Comparison of ENCODE assay signal across 13 cellular contexts in genomic region chr14:55585854-55586253, GRCh38. TPM values are rescaled to one million over a fixed set of nuclear protein-coding genes. Genes with fewer than 3 reads are reported as not detected.
DNase-seq lines count a peak whose midpoint lies in the region; ATAC-seq, FAIRE-seq and TF ChIP-seq lines count a peak whose summit lies in the region.
"Had no signal": no experiment of that assay in that cellular context is flagged by ENCODE, and none has a peak within 500 bp of the region (broad histone marks: within the 10 kb centered on the region; RNA-seq: fewer than 3 reads in every experiment).

No MANE protein-coding gene starts in this region.

- no peak overlapping the region for H3K9ac ChIP-seq in K562 (ENCODE audit: insufficient read depth in 1 of 2, low read depth in 2 of 2, low read length in 2 of 2)

- CTCF ChIA-PET in K562 (lab: Yijun Ruan, JAX; ENCODE audit: low intra/inter-chr PET ratio) = no interaction called here

- POLR2A ChIA-PET in K562 (lab: Yijun Ruan, JAX) = interaction anchor here (1.7 kb wide), 1 partner anchor 8 kb away, joined by 5 read pairs; no protein-coding TSS in a partner anchor

- no peak for TF ChIP-seq EP300 in K562 (IDR thresholded peaks at IDR 0.05; ENCODE audit: low read length)

- no peaks in the 10 kb centered on the region for H3K9me1 ChIP-seq in K562 (ENCODE audit: control insufficient read depth, insufficient read depth, low read length)

- H3K36me3 ChIP-seq in K562 (ENCODE audit: control insufficient read depth, insufficient read depth, low read length) = peaks cover under 1% of the 10 kb centered on the region; the same call in 1 of the 3 replicates

- FAIRE-seq in K562 (lab: Jason Lieb, UNC) = no peak

- intact Hi-C loops in K562 (cut with micrococcal nuclease) = no loop called here

- H3K4me2 ChIP-seq in K562 (ENCODE audit: insufficient read depth, low read length) = no peak overlapping the region

- no TSS peak for BruUV-seq in K562 (replicated peaks; lab: Mats Ljungman, UMichigan)

- no peak for TF ChIP-seq RAD21 in K562 (CRISPR knock-in tag; conservative IDR thresholded peaks at IDR 0.05 in 1 of 2, IDR thresholded peaks at IDR 0.05 in 1 of 2)

- DNase-seq in AG08396 (ENCODE audit: low spot score) (peak; percentile 17), HT1080 (ENCODE audit: low read depth) (peak; percentile 40), K562 (ENCODE audit: extremely low read depth in 1 of 4, low spot score in 3 of 4) (no peak), kidney tubule cell (ENCODE audit: low spot score) (peak; percentile 41), HUDEP-2 (lab: John Stamatoyannopoulos, UW; ENCODE audit: unreplicated experiment in 76 of 76) (no peak)
- no peak for DNase-seq in activated CD4-positive, CD25-positive, alpha-beta regulatory T cell treated with anti-CD3 and anti-CD28 coated beads, Interleukin-2, amount 50 U/mL, for 72 hours
- DNase-seq: activated naive CD8-positive, alpha-beta T cell treated with anti-CD3 and anti-CD28 coated beads for 36 hours; AML-193; GDM1; head of caudate nucleus; occipital lobe had no signal

- H2AFZ ChIP-seq in K562 (ENCODE audit: low read depth, low read length) = no peak overlapping the region

- in situ Hi-C loops in K562 (cut with MboI) = no loop called here

- no peak overlapping the region for H3K4me3 ChIP-seq in K562

- H3K4me1 ChIP-seq in K562 (replicated peaks in 1 of 2; ENCODE audit: control insufficient read depth in 2 of 2, insufficient read depth in 2 of 2, low read length in 2 of 2) = peaks cover 4 to 18% of the 10 kb centered on the region in 2 experiments; a peak in 4 of 5 replicates

- H3K79me2 ChIP-seq in K562 (ENCODE audit: control insufficient read depth, insufficient read depth, low read length) = peaks cover 92% of the 10 kb centered on the region

- H3K9me3 ChIP-seq in K562 (replicated peaks; ENCODE audit: control insufficient read depth, insufficient read depth, low read depth, low read length) = no peaks in the 10 kb centered on the region

- 70% methylated on average over 2 of the region's 2 CpGs for WGBS in K562 (ENCODE audit: insufficient coverage, low coverage, missing lambda C conversion rate)

- ATAC-seq in K562 = no peak
- no peak for ATAC-seq in HG03432 (IDR thresholded peaks at IDR 0.05; ENCODE audit: unreplicated experiment)
- ATAC-seq in HG02840 (IDR thresholded peaks at IDR 0.05; ENCODE audit: low FRiP score, unreplicated experiment) = no peak

- H4K20me1 ChIP-seq in K562 (replicated peaks; ENCODE audit: control insufficient read depth, insufficient read depth, low read length) = peaks cover 15% of the 10 kb centered on the region

- TF ChIP-seq CTCF in K562 (IDR thresholded peaks at IDR 0.05 in 2 of 3, conservative IDR thresholded peaks at IDR 0.05 in 1 of 3; ENCODE audit: insufficient read depth in 2 of 3, low read depth in 1 of 3, low read length in 3 of 3) = no peak

- no peaks in the 10 kb centered on the region for H3K27me3 ChIP-seq in K562 (ENCODE audit: control insufficient read depth in 2 of 2, insufficient read depth in 2 of 2, low read length in 2 of 2)

- H3K27ac ChIP-seq in K562 (ENCODE audit: extremely low read depth, low read depth, low read length) = no peak overlapping the region

- TF ChIP-seq POLR2A in K562 (conservative IDR thresholded peaks at IDR 0.05) = no peak

TF ChIP-seq in K562, 482 proteins besides CTCF, POLR2A, EP300 and RAD21:
- no peak for TF ChIP-seq HDAC6 (IDR thresholded peaks at IDR 0.05; ENCODE audit: low read depth, low read length)
- TF ChIP-seq HMBOX1 (IDR thresholded peaks at IDR 0.05) = peak; percentile 49; the same call in 1 of the 2 replicates
- TF ChIP-seq ATF3 (IDR thresholded peaks at IDR 0.05) = 0 out of 2 replicates have a peak, but pooled peaks have one; percentile 27
- no peak for TF ChIP-seq ATF3 (CRISPR knock-in tag; conservative IDR thresholded peaks at IDR 0.05)
- no peak for TF ChIP-seq RFX7 (CRISPR knock-in tag; IDR thresholded peaks at IDR 0.05)
- TF ChIP-seq RFX1 (IDR thresholded peaks at IDR 0.05) = peak; percentile 9; the same call in 1 of the 2 replicates
- no peak for TF ChIP-seq MXI1 (IDR thresholded peaks at IDR 0.05; ENCODE audit: low read depth, low read length)

RNA-seq across cellular contexts. Expression of gene KTN1, which starts 5.8 kb away (rescaled TPM):
- 105 and 122 TPM in 2 replicates for total RNA-seq in HT1080 (2014; rRNA removed; shearing (Covaris generic))
- polyA plus RNA-seq in HT1080 (2015; cell fraction: cytosol; rRNA removed) = 103 and 141 TPM in 2 replicates
- 107 and 113 TPM in 2 replicates for polyA plus RNA-seq in HT1080 (2015; cell fraction: nucleus; rRNA removed)
- total RNA-seq in K562 (2011; cell fraction: chromatin; rRNA removed; ENCODE audit: low replicate concordance) = 20.3 and 135 TPM in 2 replicates
- 19.5 and 35.8 TPM in 2 replicates for total RNA-seq in K562 (2011; cell fraction: nucleolus; rRNA removed)
- 63.8 and 108 TPM in 2 replicates for total RNA-seq in K562 (2011; cell fraction: nucleoplasm; rRNA removed)
- 51.1 and 57.5 TPM in 2 replicates for total RNA-seq in K562 (2014; rRNA removed)
- 120 and 134 TPM in 2 replicates for total RNA-seq in K562 (2014; rRNA removed; fragmentation: Illumina TruSeq; extraction: Trizol)
- 99.6 and 109 TPM in 2 replicates for total RNA-seq in K562 (2015; rRNA removed; fragmentation: Illumina TruSeq; extraction: Trizol)
- total RNA-seq in K562 (2021) = 57.5 and 63.6 TPM in 2 replicates
- 44.8 and 67.4 TPM in 2 replicates for polyA plus RNA-seq in K562 (2011; rRNA removed)
- 4.3 and 11.4 TPM in 2 replicates for polyA plus RNA-seq in K562 (2011; cell fraction: cytosol; rRNA removed)
- 20.3 and 31.6 TPM in 2 replicates for polyA plus RNA-seq in K562 (2011; cell fraction: nucleus; rRNA removed)
- polyA plus RNA-seq in K562 (2012) = 44.3 and 49.8 TPM in 2 replicates
- polyA plus RNA-seq in K562 (2014; fragmentation: Illumina TruSeq; extraction: Trizol) = 74.2 and 80.2 TPM in 2 replicates
- 10 to 100 TPM; 34.8 to 41.6 TPM for polyA plus RNA-seq in K562 (2014; fragmentation: Nextera tagmentation; extraction: Ambion mirVana)
- polyA plus RNA-seq in K562 (2014; rRNA removed) = 45.3 and 58.4 TPM in 2 replicates
- polyA minus RNA-seq in K562 (2011; rRNA and poly(A)+ RNA removed) = 101 and 119 TPM in 2 replicates
- 29.7 and 30.8 TPM in 2 replicates for polyA minus RNA-seq in K562 (2011; cell fraction: cytosol; rRNA and poly(A)+ RNA removed)
- 46.9 and 94.2 TPM in 2 replicates for polyA minus RNA-seq in K562 (2011; cell fraction: nucleus; rRNA and poly(A)+ RNA removed)

Comparison
In these comparisons a context has a peak if more than half of its experiments do, and no peak if none do; other contexts are left out.
1. DNase-seq: peak in AG08396 (single experiment), HT1080 (single experiment) and kidney tubule cell (single experiment); none in K562 (0 of 4), activated CD4-positive, CD25-positive, alpha-beta regulatory T cell treated with anti-CD3 and anti-CD28 coated beads, Interleukin-2, amount 50 U/mL, for 72 hours (single experiment) and HUDEP-2 (0 of 76).